Comparison of ENCODE assay signal across 8 cellular contexts in the genomic region with DNA sequence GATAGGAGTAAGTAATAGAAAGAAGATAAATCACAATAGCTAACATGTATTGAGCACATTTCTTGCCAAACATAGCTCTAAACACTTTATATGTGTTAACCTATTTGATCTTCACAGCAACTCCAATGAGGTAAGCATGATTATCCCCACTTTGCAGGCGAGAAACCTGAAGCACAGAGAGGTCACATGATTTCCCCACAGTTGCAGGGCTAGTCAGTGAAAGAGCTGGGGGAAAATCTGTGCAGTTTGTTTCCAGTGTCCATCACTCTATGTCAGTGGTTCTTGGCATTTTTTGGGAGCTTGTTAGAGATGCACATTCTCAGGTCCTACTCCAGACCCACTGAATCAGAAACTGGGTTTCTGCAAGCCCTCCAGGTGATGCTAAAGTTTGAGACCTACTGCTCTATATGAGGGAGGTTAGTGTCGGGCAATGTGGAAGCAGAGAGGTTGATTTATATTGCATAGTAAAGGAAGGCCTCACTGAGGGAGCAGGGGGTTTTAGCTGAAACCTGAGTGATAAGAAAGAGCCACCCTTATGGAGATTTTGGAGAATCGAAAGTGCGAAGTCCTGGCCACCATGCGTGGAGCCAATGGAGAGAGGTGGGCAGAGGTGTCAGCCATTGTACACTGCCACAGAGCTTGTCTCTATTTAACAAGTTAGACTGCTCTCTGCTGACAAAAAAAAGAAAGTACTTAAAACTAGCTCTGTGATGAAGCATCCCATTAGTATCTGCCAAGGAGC.
DNase-seq lines count a peak whose midpoint lies in the region; ATAC-seq and TF ChIP-seq lines count a peak whose summit lies in the region.

No MANE protein-coding gene starts in this region.

- peak overlapping the region; percentile 93 for H3K4me2 ChIP-seq in OCI-LY3 (ENCODE audit: low read length)

- no peaks in the 10 kb centered on the region for H3K27me3 ChIP-seq in OCI-LY3 (ENCODE audit: low read depth, low read length)

- no peaks in the 10 kb centered on the region for H3K36me3 ChIP-seq in OCI-LY3 (replicated peaks; ENCODE audit: low read depth, low read length)

- peak; percentile 56 for TF ChIP-seq CTCF in OCI-LY3 (IDR thresholded peaks at IDR 0.05; ENCODE audit: low read depth, low read length)
- TF ChIP-seq CTCF in fibroblast of mammary gland (conservative IDR thresholded peaks at IDR 0.05; ENCODE audit: control insufficient read depth, insufficient read depth, low read depth, low read length): peak; percentile 6

- no peaks in the 10 kb centered on the region for H3K79me2 ChIP-seq in OCI-LY3 (ENCODE audit: low read length)

- H3K9me3 ChIP-seq in OCI-LY3 (ENCODE audit: insufficient read depth, low read length): no peaks in the 10 kb centered on the region

- H3K9ac ChIP-seq in OCI-LY3 (ENCODE audit: low read length): peak overlapping the region; percentile 42

- H2AFZ ChIP-seq in OCI-LY3 (ENCODE audit: low read depth, low read length): peak overlapping the region; percentile 79

- peaks cover 8% of the 10 kb centered on the region for H3K4me1 ChIP-seq in OCI-LY3 (ENCODE audit: low read length)

- DNase-seq in activated effector memory CD4-positive, alpha-beta T cell treated with anti-CD3 and anti-CD28 coated beads, Interleukin-2, amount 50 U/mL, for 16 hours: peak; percentile 63
- no peak for DNase-seq in activated effector memory CD4-positive, alpha-beta T cell treated with Interleukin-2 at 50 U/mL for 16 hours
- DNase-seq in fibroblast of mammary gland (ENCODE audit: low read depth) (peak; percentile 16), GF-D8 (lab: John Stamatoyannopoulos, UW) (no peak), T1000 (lab: John Stamatoyannopoulos, UW) (no peak), DMS153 (lab: John Stamatoyannopoulos, UW) (no peak)

- H3K4me3 ChIP-seq in OCI-LY3 (ENCODE audit: low read length) (peak overlapping the region; percentile 68), fibroblast of mammary gland (ENCODE audit: control insufficient read depth, low read depth, low read length) (no peak overlapping the region)

- ATAC-seq in HG02588 (IDR thresholded peaks at IDR 0.05; ENCODE audit: unreplicated experiment): peak; percentile 89

- no peaks in the 10 kb centered on the region for H4K20me1 ChIP-seq in OCI-LY3 (ENCODE audit: insufficient read depth, low read length)

- H3K27ac ChIP-seq in OCI-LY3 (ENCODE audit: low read length): peak overlapping the region; percentile 11; the same call in 1 of the 2 replicates

Comparison
In these comparisons a context has a peak if more than half of its experiments do, and no peak if none do; other contexts are left out.
1. DNase-seq: peak in activated effector memory CD4-positive, alpha-beta T cell treated with anti-CD3 and anti-CD28 coated beads, Interleukin-2, amount 50 U/mL, for 16 hours (single experiment) and fibroblast of mammary gland (single experiment); none in activated effector memory CD4-positive, alpha-beta T cell treated with Interleukin-2 at 50 U/mL for 16 hours (single experiment), GF-D8 (single experiment), T1000 (single experiment) and DMS153 (single experiment).